Comparison of ENCODE assay signal across 8 cellular contexts in the genomic region with DNA sequence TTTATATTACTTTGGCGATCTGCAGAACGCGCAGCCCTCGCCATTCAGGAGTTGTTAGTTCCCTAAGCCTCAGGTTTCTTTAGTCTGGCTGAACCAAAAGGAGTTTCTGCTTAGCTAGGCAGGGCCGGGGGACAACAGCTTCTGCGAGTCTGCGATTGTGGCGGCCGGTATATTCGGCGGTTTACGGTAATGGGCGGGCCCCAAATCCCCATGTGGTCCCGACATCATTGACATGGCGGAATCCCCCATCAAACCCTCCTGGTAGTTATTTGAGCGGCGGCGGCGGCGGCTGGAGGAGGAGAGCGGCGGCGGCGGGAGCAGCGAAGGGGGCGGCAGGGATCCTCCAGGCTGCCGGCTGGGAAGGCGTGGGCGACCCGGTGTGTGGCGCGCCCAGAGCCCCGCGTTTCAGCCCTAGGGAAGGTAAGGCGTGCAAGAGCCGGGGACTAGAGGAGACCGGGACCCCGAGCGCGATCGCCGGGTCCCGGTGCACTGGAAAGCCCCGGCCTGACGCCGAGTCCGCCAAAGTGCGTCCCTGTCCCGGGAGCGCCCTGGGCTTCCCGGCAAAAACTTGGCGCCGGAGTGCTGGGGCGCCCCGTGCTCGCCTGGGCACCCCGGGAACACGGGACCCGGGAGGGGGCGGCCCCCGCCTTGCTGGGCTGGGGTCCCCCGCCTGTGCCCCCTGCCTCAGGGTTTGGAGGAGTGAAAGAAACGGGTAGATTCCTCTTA. TPM values are rescaled to one million over a fixed set of nuclear protein-coding genes. Genes with fewer than 3 reads are reported as not detected.
DNase-seq lines count a peak whose midpoint lies in the region; ATAC-seq, FAIRE-seq and TF ChIP-seq lines count a peak whose summit lies in the region.

A gene (plus strand): TSS at position 227 of the 726 bp plus-strand sequence. CDS start 72,902 bp downstream, outside the sequence.

- peak; percentile 71 for FAIRE-seq in RCC 7860 (lab: Jason Lieb, UNC)

- H3K36me3 Mint-ChIP-seq in activated T-cell treated with anti-CD3 and anti-CD28 coated beads, Interleukin-2, amount 50 U/mL, for 72 hours (ENCODE audit: insufficient read depth in 2 of 2), result peaks cover 3 to 4% of the 10 kb centered on the region in 2 donors
- peaks cover 0 to 8% of the 10 kb centered on the region in 2 donors for H3K36me3 Mint-ChIP-seq in naive B cell
- H3K36me3 Mint-ChIP-seq in stimulated activated memory B cell treated with anti-CD40 and anti-IgM and Interleukin-4, amounts not matched to agents 10 μg/mL and 1 μg/mL and 100 μg/mL, for 72 hours, result no peaks in the 10 kb centered on the region

- H3K4me3 ChIP-seq in esophagus squamous epithelium, result peak within 1 kb of the TSS; percentile 77 to 99 (median 82)

- DNase-seq in DMS53 treated with DMSO at 0.1 percent for 48 hours (lab: John Stamatoyannopoulos, UW; ENCODE audit: unreplicated experiment) (peak; percentile 82), RCC 7860 (ENCODE audit: low spot score) (peak; percentile 87), esophagus squamous epithelium (lab: John Stamatoyannopoulos, UW) (peak; percentile 40), naive B cell (peak; percentile 89)
- DNase-seq in activated T-cell treated with anti-CD3 and anti-CD28 coated beads, Interleukin-2, amount 50 U/mL, for 72 hours, result peak; percentile 92 to 94

- H3K9me3 Mint-ChIP-seq in activated T-cell treated with anti-CD3 and anti-CD28 coated beads, Interleukin-2, amount 50 U/mL, for 72 hours, result no peaks in the 10 kb centered on the region
- H3K9me3 Mint-ChIP-seq in naive B cell, result peaks cover 0 to 2% (median 0%) of the 10 kb centered on the region in 7 donors
- H3K9me3 Mint-ChIP-seq in stimulated activated memory B cell treated with anti-CD40 and anti-IgM and Interleukin-4, amounts not matched to agents 10 μg/mL and 1 μg/mL and 100 μg/mL, for 72 hours, result no peaks in the 10 kb centered on the region

- peak in 3 of 4 donors; percentile 73 to 90 (median 78) for TF ChIP-seq POLR2A in esophagus squamous epithelium (IDR thresholded peaks at IDR 0.05)

- H3K36me3 ChIP-seq in KOPT-K1 (ENCODE audit: insufficient read depth, low read length) (no peaks in the 10 kb centered on the region), esophagus squamous epithelium (no peaks in the 10 kb centered on the region)

- no peaks in the 10 kb centered on the region for H3K27me3 ChIP-seq in esophagus squamous epithelium

- WGBS in esophagus squamous epithelium, 2 donors, result 0 to 3% methylated on average over 7 to 16 of the region's 63 CpGs

- peak within 1 kb of the TSS; percentile 54 for H3K27ac ChIP-seq in KOPT-K1 (ENCODE audit: low read depth, low read length, poor library complexity, severe bottlenecking)
- H3K27ac ChIP-seq in esophagus squamous epithelium, result peak within 1 kb of the TSS; percentile 90 to 99 (median 96)

- H3K4me1 Mint-ChIP-seq in activated T-cell treated with anti-CD3 and anti-CD28 coated beads, Interleukin-2, amount 50 U/mL, for 72 hours (ENCODE audit: low read depth), result peaks cover 48% of the 10 kb centered on the region
- H3K4me1 Mint-ChIP-seq in naive B cell, result peaks cover 5 to 18% (median 11%) of the 10 kb centered on the region in 3 donors
- peaks cover 8% of the 10 kb centered on the region for H3K4me1 Mint-ChIP-seq in stimulated activated memory B cell treated with anti-CD40 and anti-IgM and Interleukin-4, amounts not matched to agents 10 μg/mL and 1 μg/mL and 100 μg/mL, for 72 hours

- peak in 1 of 6 experiments; percentile 10 for TF ChIP-seq CTCF in esophagus squamous epithelium (IDR thresholded peaks at IDR 0.05)

- H3K27me3 Mint-ChIP-seq in activated T-cell treated with anti-CD3 and anti-CD28 coated beads, Interleukin-2, amount 50 U/mL, for 72 hours (ENCODE audit: low read depth), result no peaks in the 10 kb centered on the region
- peaks cover 31 to 35% (median 34%) of the 10 kb centered on the region in 3 donors for H3K27me3 Mint-ChIP-seq in naive B cell
- peaks cover 23% of the 10 kb centered on the region for H3K27me3 Mint-ChIP-seq in stimulated activated memory B cell treated with anti-CD40 and anti-IgM and Interleukin-4, amounts not matched to agents 10 μg/mL and 1 μg/mL and 100 μg/mL, for 72 hours

- H3K9me3 ChIP-seq in KOPT-K1 (ENCODE audit: insufficient read depth, low read length, poor library complexity, severe bottlenecking) (no peaks in the 10 kb centered on the region), esophagus squamous epithelium (no peaks in the 10 kb centered on the region)

- H3K4me3 Mint-ChIP-seq in activated T-cell treated with anti-CD3 and anti-CD28 coated beads, Interleukin-2, amount 50 U/mL, for 72 hours, result peak within 1 kb of the TSS; percentile 97
- peak within 1 kb of the TSS; percentile 93 to 99 (median 98) for H3K4me3 Mint-ChIP-seq in naive B cell
- peak within 1 kb of the TSS; percentile 95 for H3K4me3 Mint-ChIP-seq in stimulated activated memory B cell treated with anti-CD40 and anti-IgM and Interleukin-4, amounts not matched to agents 10 μg/mL and 1 μg/mL and 100 μg/mL, for 72 hours

- peak within 1 kb of the TSS; percentile 97 for H3K27ac Mint-ChIP-seq in activated T-cell treated with anti-CD3 and anti-CD28 coated beads, Interleukin-2, amount 50 U/mL, for 72 hours
- peak within 1 kb of the TSS; percentile 93 to 99 (median 98) for H3K27ac Mint-ChIP-seq in naive B cell
- peak within 1 kb of the TSS; percentile 91 for H3K27ac Mint-ChIP-seq in stimulated activated memory B cell treated with anti-CD40 and anti-IgM and Interleukin-4, amounts not matched to agents 10 μg/mL and 1 μg/mL and 100 μg/mL, for 72 hours

- ATAC-seq in GM21737 (IDR thresholded peaks at IDR 0.05; ENCODE audit: unreplicated experiment) (peak; percentile 67), naive B cell (ENCODE audit: low read depth in 2 of 2) (peak; percentile 93)
- ATAC-seq in activated T-cell treated with anti-CD3 and anti-CD28 coated beads, Interleukin-2, amount 50 U/mL, for 72 hours (replicated peaks in 1 of 2), result peak; percentile 91 to 95
- ATAC-seq in stimulated activated memory B cell treated with anti-CD40 and anti-IgM and Interleukin-4, amounts not matched to agents 10 μg/mL and 1 μg/mL and 100 μg/mL, for 72 hours, result peak; percentile 97

- H3K4me1 ChIP-seq in esophagus squamous epithelium, result peaks cover 4 to 50% (median 12%) of the 10 kb centered on the region in 3 donors

- intact Hi-C loops in esophagus squamous epithelium (cut with DNase I), result no loop called here

RNA-seq across cellular contexts. Expression of the gene that starts here (rescaled TPM):
- 10 to 100 TPM; 12.0 to 17.7 TPM for total RNA-seq in activated T-cell treated with anti-CD3 and anti-CD28 coated beads, Interleukin-2, amount 50 U/mL, for 72 hours
- total RNA-seq in esophagus squamous epithelium, result 10 to 100 TPM in 3 of 4 donors, 1 to 10 TPM in 1; 7.7 to 44.3 (median 20.4) TPM
- polyA plus RNA-seq in naive B cell (ENCODE audit: low read depth in 6 of 6), result 1 to 10 TPM in 5 of 6 donors, not detected in 1; 1.2 to 3.1 (median 2.2) TPM

Comparison
In these comparisons a context has a peak if more than half of its experiments do, and no peak if none do; other contexts are left out.
1. Peak in every context shown above with its lines: DNase-seq, ATAC-seq, H3K4me3 ChIP-seq and H3K27ac ChIP-seq.
2. DNase-seq: peak in every context shown above with its lines; median percentile 93 in activated T-cell treated with anti-CD3 and anti-CD28 coated beads, Interleukin-2, amount 50 U/mL, for 72 hours; 89 in naive B cell; 87 in RCC 7860; 82 in DMS53 treated with DMSO at 0.1 percent for 48 hours; 40 in esophagus squamous epithelium.